8 cellular contexts compared by ENCODE assay signal in the genomic region with DNA sequence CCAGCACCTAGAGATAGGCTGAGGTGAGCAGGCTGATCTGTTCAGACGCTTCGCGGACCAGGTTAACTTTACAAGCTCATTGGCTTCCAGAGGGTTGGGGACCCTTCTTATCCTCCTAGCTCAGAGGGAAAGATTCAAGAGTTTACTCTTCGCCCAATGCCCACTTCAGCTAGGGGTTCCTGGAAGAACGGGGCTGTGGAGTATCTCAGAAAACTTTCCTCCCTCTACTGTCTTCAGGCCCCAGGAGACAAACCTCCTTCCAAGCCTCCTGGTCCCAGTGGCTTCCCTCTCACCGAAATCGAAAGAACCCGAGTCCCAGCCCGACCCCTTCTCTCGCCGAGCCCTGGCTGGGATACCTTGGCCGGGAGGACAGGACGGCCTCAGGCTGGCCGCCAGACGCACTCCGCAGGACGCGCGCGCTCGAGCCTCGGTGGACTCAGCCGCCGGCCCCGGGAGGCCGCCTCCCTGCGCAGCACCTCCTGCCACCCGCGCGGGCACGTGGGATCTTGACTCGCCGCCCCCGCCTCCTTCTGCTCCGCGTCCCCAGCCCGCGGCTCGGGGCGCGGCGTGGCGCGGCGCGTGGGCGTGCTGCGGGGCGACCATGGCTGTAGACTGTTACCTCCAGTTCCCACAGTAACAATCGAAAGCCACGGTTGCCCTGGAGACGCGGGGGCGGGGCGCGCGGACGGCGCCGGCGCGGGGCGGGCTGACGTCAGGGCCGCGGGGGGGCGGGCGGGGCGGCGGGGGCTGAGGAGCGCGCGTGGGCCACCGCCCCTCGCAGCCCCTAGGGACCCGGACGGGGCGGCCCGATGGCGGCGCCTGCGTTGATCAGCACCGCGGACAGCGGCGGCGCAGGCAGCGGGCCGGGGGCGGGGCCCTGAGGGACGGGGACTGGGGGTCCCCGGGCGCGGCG. TPM values are rescaled to one million over a fixed set of nuclear protein-coding genes. Genes with fewer than 3 reads are reported as not detected.
DNase-seq lines count a peak whose midpoint lies in the region; ATAC-seq and TF ChIP-seq lines count a peak whose summit lies in the region.

No MANE protein-coding gene starts in this region.

- TF ChIP-seq CTCF in lung (IDR thresholded peaks at IDR 0.05; ENCODE audit: control extremely low read depth, extremely low read depth) = no peak

- peaks cover 2% of the 10 kb centered on the region for H3K36me3 Mint-ChIP-seq in activated CD4-positive, alpha-beta memory T cell treated with anti-CD3 and anti-CD28 coated beads for 36 hours

- H3K4me1 Mint-ChIP-seq in activated CD4-positive, alpha-beta memory T cell treated with anti-CD3 and anti-CD28 coated beads for 36 hours (ENCODE audit: low read depth) = peaks cover 24% of the 10 kb centered on the region

- H3K4me3 ChIP-seq in duodenal mucosa (ENCODE audit: low read depth in 1 of 2, low read length in 2 of 2) = peak overlapping the region; percentile 72 to 75
- H3K4me3 ChIP-seq in lung = peak overlapping the region; percentile 76

- ATAC-seq in HG02763 (IDR thresholded peaks at IDR 0.05; ENCODE audit: unreplicated experiment) (peak; percentile 51), lung (ENCODE audit: insufficient read depth, low FRiP score) (peak; percentile 51)

- H3K27me3 ChIP-seq in duodenal mucosa (ENCODE audit: control insufficient read depth in 1 of 2, insufficient read depth in 2 of 2, low read length in 2 of 2) (peaks cover 11 to 16% of the 10 kb centered on the region in 2 donors), lung (ENCODE audit: control insufficient read depth, insufficient read depth) (no peaks in the 10 kb centered on the region)

- H3K36me3 ChIP-seq in duodenal mucosa (ENCODE audit: control insufficient read depth in 1 of 2, insufficient read depth in 2 of 2, low read length in 2 of 2) (no peaks in the 10 kb centered on the region), lung (ENCODE audit: control insufficient read depth in 2 of 2, insufficient read depth in 2 of 2, low read length in 2 of 2) (no peaks in the 10 kb centered on the region)

- CTCF ChIA-PET in activated CD4-positive, alpha-beta memory T cell treated with anti-CD3 and anti-CD28 coated beads for 36 hours (lab: Charles Lee) = interaction anchor here (1.5 kb wide), 1 partner anchor 195 kb away, joined by 6 read pairs; no protein-coding TSS in a partner anchor

- peak overlapping the region; percentile 42 for H3K27ac ChIP-seq in duodenal mucosa (ENCODE audit: low read depth, low read length)
- H3K27ac ChIP-seq in lung (ENCODE audit: low read depth in 1 of 2, low read length in 1 of 2) = peak overlapping the region; percentile 11 to 57

- H3K4me1 ChIP-seq in duodenal mucosa (ENCODE audit: control insufficient read depth in 1 of 2, insufficient read depth in 2 of 2, low read length in 2 of 2) (peaks cover 14 to 16% of the 10 kb centered on the region in 2 donors), lung (ENCODE audit: control insufficient read depth in 2 of 2, insufficient read depth in 2 of 2, low read length in 2 of 2) (peaks cover 7 to 12% of the 10 kb centered on the region in 2 donors)

- H3K9me3 Mint-ChIP-seq in activated CD4-positive, alpha-beta memory T cell treated with anti-CD3 and anti-CD28 coated beads for 36 hours = no peaks in the 10 kb centered on the region

- DNase-seq in DMS 273 (lab: John Stamatoyannopoulos, UW; ENCODE audit: unreplicated experiment) (peak; percentile 84), DMS 273 treated with DMSO at 0.1 percent for 48 hours (lab: John Stamatoyannopoulos, UW) (no peak), NCI-H2171 (lab: John Stamatoyannopoulos, UW) (peak; percentile 84), lung (ENCODE audit: low spot score) (peak; percentile 89)
- peak; percentile 92 for DNase-seq in activated CD4-positive, alpha-beta memory T cell treated with anti-CD3 and anti-CD28 coated beads for 36 hours
- DNase-seq in stimulated activated CD4-positive, alpha-beta T cell treated with anti-CD3 and anti-CD28 coated beads, TNF-alpha, amount 100 ng/mL, for 4 hours (ENCODE audit: low read depth in 3 of 3) = peak; percentile 86 to 93 (median 91)

- H3K27ac Mint-ChIP-seq in activated CD4-positive, alpha-beta memory T cell treated with anti-CD3 and anti-CD28 coated beads for 36 hours = no peak overlapping the region

- 2 to 7% methylated on average over 43 to 95 of the region's 95 CpGs for whole genome bisulfite sequencing in lung, 2 donors

- H3K27me3 Mint-ChIP-seq in activated CD4-positive, alpha-beta memory T cell treated with anti-CD3 and anti-CD28 coated beads for 36 hours = peaks cover 7% of the 10 kb centered on the region

- no peaks in the 10 kb centered on the region for H3K9me3 ChIP-seq in duodenal mucosa (ENCODE audit: control insufficient read depth in 1 of 2, low read length in 2 of 2)
- no peaks in the 10 kb centered on the region for H3K9me3 ChIP-seq in lung (ENCODE audit: control insufficient read depth in 2 of 2, insufficient read depth in 1 of 2, low read length in 1 of 2)

- peak overlapping the region; percentile 71 for H3K4me3 Mint-ChIP-seq in activated CD4-positive, alpha-beta memory T cell treated with anti-CD3 and anti-CD28 coated beads for 36 hours

- peak overlapping the region; percentile 38 to 52 for H3K9ac ChIP-seq in duodenal mucosa (ENCODE audit: low read depth in 1 of 2, low read length in 2 of 2)

- POLR2A ChIA-PET in activated CD4-positive, alpha-beta memory T cell treated with anti-CD3 and anti-CD28 coated beads for 36 hours (lab: Charles Lee) = no interaction called here

- intact Hi-C loops in activated CD4-positive, alpha-beta memory T cell treated with anti-CD3 and anti-CD28 coated beads for 36 hours (cut with micrococcal nuclease) = loop anchor here (1.0 to 5.0 kb wide), 5 partner anchors 7 to 353 kb away; a partner anchor contains a TSS

RNA-seq across cellular contexts. Expression of a gene that starts 5.3 kb away (rescaled TPM):
- 10 to 100 TPM; 13.1 to 13.2 TPM for total RNA-seq in activated CD4-positive, alpha-beta memory T cell treated with anti-CD3 and anti-CD28 coated beads for 36 hours
- 10 to 100 TPM; 28.9 to 34.8 TPM for total RNA-seq in lung
- 10 to 100 TPM in 1 of 2 donors, 1 to 10 TPM in 1; 5.5 to 14.4 TPM for polyA plus RNA-seq in lung

RNA-seq across cellular contexts. Expression of a gene that starts 7.8 kb away (rescaled TPM):
- total RNA-seq in activated CD4-positive, alpha-beta memory T cell treated with anti-CD3 and anti-CD28 coated beads for 36 hours = 10 to 100 TPM; 31.7 to 34.8 TPM
- total RNA-seq in lung = 10 to 100 TPM; 11.1 to 31.7 TPM
- polyA plus RNA-seq in lung = 10 to 100 TPM; 43.2 to 55.4 TPM

RNA-seq across cellular contexts. Expression of a gene that starts 19.6 kb away (rescaled TPM):
- 10 to 100 TPM; 29.4 to 31.1 TPM for total RNA-seq in activated CD4-positive, alpha-beta memory T cell treated with anti-CD3 and anti-CD28 coated beads for 36 hours
- 10 to 100 TPM; 32.7 to 37.8 TPM for total RNA-seq in lung
- polyA plus RNA-seq in lung = 10 to 100 TPM; 21.1 to 21.6 TPM

RNA-seq across cellular contexts. Expression of a gene that starts 24.5 kb away (rescaled TPM):
- under 1 TPM; 0.17 to 0.21 TPM for total RNA-seq in activated CD4-positive, alpha-beta memory T cell treated with anti-CD3 and anti-CD28 coated beads for 36 hours
- total RNA-seq in lung = 1 to 10 TPM in 1 of 2 donors, under 1 TPM in 1; 0.65 to 7.3 TPM
- 1 to 10 TPM; 1.2 to 3.5 TPM for polyA plus RNA-seq in lung
